8 cellular contexts compared by ENCODE assay signal in the genomic region with DNA sequence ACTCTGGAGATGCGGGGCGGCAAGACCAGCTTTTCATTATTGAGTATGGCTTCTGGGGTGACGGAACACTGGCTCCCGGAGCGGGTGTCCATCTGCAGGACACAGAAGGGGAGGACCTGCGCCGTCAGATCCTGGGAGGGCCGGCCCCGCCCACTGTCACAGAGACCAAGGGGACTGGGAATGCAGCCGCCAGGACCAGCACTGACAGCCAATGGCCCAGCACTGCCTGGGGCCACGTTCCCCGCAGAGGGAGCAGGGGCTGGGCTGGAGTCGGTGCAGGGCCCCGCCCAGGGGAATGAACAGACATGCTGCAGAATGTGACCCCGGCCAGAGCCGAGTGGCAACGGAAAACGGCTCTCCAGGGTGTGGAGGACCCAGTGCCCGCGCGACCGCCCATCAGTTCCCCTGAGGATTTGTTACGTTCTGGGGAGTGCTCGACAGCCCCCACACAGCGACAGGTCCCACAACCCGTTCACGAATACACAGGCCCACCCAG. TPM values are rescaled to one million over a fixed set of nuclear protein-coding genes. Genes with fewer than 3 reads are reported as not detected.
DNase-seq lines count a peak whose midpoint lies in the region; ATAC-seq lines count a peak whose summit lies in the region.

TSS of gene ZDHHC11 (minus strand) at position 476 of the 496 bp plus-strand sequence. CDS start at position 92, 384 bp downstream.

- intact Hi-C loops in left ventricle myocardium superior (cut with micrococcal nuclease) (no loop called here), sciatic nerve (cut with DNase I) (no loop called here)

- ATAC-seq in left ventricle myocardium superior (peak; percentile 86), sciatic nerve (peak; percentile 33), GM21360 (IDR thresholded peaks at IDR 0.05; ENCODE audit: unreplicated experiment) (no peak)

- DNase-seq in NCI-H1417 (lab: John Stamatoyannopoulos, UW) = peak in 2 of 3 experiments; percentile 78 to 84
- no peak for DNase-seq in NCI-H1417 treated with DMSO at 0.1 percent for 48 hours (lab: John Stamatoyannopoulos, UW)
- peak; percentile 82 for DNase-seq in NCI-H69 (lab: John Stamatoyannopoulos, UW)
- DNase-seq in left ventricle myocardium superior = peak; percentile 82
- peak; percentile 60 for DNase-seq in sciatic nerve (ENCODE audit: low spot score)
- DNase-seq in H4 (ENCODE audit: low spot score) = no peak
- DNase-seq in SIG-M5 (lab: John Stamatoyannopoulos, UW) = no peak

RNA-seq across cellular contexts. Expression of gene ZDHHC11, which starts in this region (rescaled TPM):
- 40.1 TPM for total RNA-seq in left ventricle myocardium superior
- total RNA-seq in sciatic nerve = 4.9 TPM
- total RNA-seq in H4 (2014; rRNA removed; shearing (Covaris generic)) = 0.50 and 2.0 TPM in 2 replicates

Comparison
In these comparisons a context has a peak if more than half of its experiments do, and no peak if none do; other contexts are left out.
1. DNase-seq: peak in NCI-H1417 (2 of 3), NCI-H69 (single experiment), left ventricle myocardium superior (single experiment) and sciatic nerve (single experiment); none in NCI-H1417 treated with DMSO at 0.1 percent for 48 hours (single experiment), H4 (single experiment) and SIG-M5 (single experiment).